In the genomic region with DNA sequence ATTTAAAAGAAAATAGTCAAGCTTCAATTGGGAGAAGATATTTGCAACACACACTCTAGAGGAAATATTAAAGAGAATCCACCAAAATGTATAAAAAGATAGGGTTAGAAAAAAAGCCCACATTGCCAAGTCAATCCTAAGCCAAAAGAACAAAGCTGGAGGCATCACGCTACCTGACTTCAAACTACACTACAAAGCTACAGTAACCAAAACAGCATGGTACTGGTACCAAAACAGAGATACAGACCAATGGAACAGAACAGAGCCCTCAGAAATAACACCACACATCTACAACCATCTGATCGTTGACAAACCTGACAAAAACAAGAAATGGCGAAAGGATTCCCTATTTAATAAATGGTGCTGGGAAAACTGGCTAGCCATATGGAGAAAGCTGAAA, we compare ENCODE assay signal across 4 cellular contexts. TPM values are rescaled to one million over a fixed set of nuclear protein-coding genes. Genes with fewer than 3 reads are reported as not detected.
"Had no signal": no experiment of that assay in that cellular context is flagged by ENCODE, and none has a peak within 500 bp of the region (broad histone marks: within the 10 kb centered on the region; RNA-seq: fewer than 3 reads in every experiment).

No MANE protein-coding gene starts in this region.

RNA-seq across cellular contexts. Expression of a gene that starts 39.5 kb away (rescaled TPM):
- total RNA-seq: kidney, left ventricle myocardium inferior, myocyte had no signal
- polyA plus RNA-seq: naive thymus-derived CD4-positive, alpha-beta T cell had no signal
